8 cellular contexts compared by ENCODE assay signal in genomic region chrX:119008122-119008744, GRCh38. TPM values are rescaled to one million over a fixed set of nuclear protein-coding genes. Genes with fewer than 3 reads are reported as not detected.
A peak's percentile ranks its signal among the peaks of the same experiment; 100 is the strongest.
DNase-seq lines count a peak whose midpoint lies in the region; ATAC-seq and TF ChIP-seq lines count a peak whose summit lies in the region.

No MANE protein-coding gene starts in this region.

- H3K36me3 Mint-ChIP-seq in effector memory CD8-positive, alpha-beta T cell (ENCODE audit: insufficient read depth) = peaks cover 40% of the 10 kb centered on the region
- H3K36me3 Mint-ChIP-seq in neural crest cell (ENCODE audit: low read depth) = no peaks in the 10 kb centered on the region

- no peaks in the 10 kb centered on the region for H3K9me3 Mint-ChIP-seq in effector memory CD8-positive, alpha-beta T cell
- peaks cover 2% of the 10 kb centered on the region for H3K9me3 Mint-ChIP-seq in neural crest cell

- ATAC-seq in effector memory CD8-positive, alpha-beta T cell (replicated peaks) = peak; percentile 35

- H3K27ac Mint-ChIP-seq in effector memory CD8-positive, alpha-beta T cell = no peak overlapping the region
- no peak overlapping the region for H3K27ac Mint-ChIP-seq in neural crest cell (ENCODE audit: unreplicated experiment)

- TF ChIP-seq CTCF in VCaP (conservative IDR thresholded peaks at IDR 0.05) (peak; percentile 63), neural crest cell (conservative IDR thresholded peaks at IDR 0.05) (peak; percentile 67)

- peak; percentile 0 for DNase-seq in NCI-H2171 treated with DMSO at 0.1 percent for 48 hours (lab: John Stamatoyannopoulos, UW)
- no peak for DNase-seq in NCI-H2171 (lab: John Stamatoyannopoulos, UW)
- DNase-seq in HuH-7 (ENCODE audit: low spot score) = peak; percentile 17
- peak in 2 of 3 experiments; percentile 1 to 16 for DNase-seq in effector memory CD8-positive, alpha-beta T cell
- DNase-seq in neural crest cell (ENCODE audit: low read depth, low spot score) = peak; percentile 35
- no peak for DNase-seq in T1000 (lab: John Stamatoyannopoulos, UW)
- DNase-seq in GF-D8 (lab: John Stamatoyannopoulos, UW) = no peak

- no peak overlapping the region for H3K4me3 Mint-ChIP-seq in effector memory CD8-positive, alpha-beta T cell
- no peak overlapping the region for H3K4me3 Mint-ChIP-seq in neural crest cell

- peaks cover 0 to 6% of the 10 kb centered on the region in 2 donors for H3K4me1 Mint-ChIP-seq in effector memory CD8-positive, alpha-beta T cell (ENCODE audit: low read depth in 2 of 2)
- H3K4me1 Mint-ChIP-seq in neural crest cell = no peaks in the 10 kb centered on the region

- no peaks in the 10 kb centered on the region for H3K27me3 Mint-ChIP-seq in effector memory CD8-positive, alpha-beta T cell
- H3K27me3 Mint-ChIP-seq in neural crest cell (ENCODE audit: low read depth) = peaks cover 3% of the 10 kb centered on the region

- no peak overlapping the region for H3K27ac ChIP-seq in VCaP

RNA-seq across cellular contexts. Expression of gene LONRF3, which starts 33.8 kb away (rescaled TPM):
- total RNA-seq in neural crest cell = 0.20 and 0.30 TPM in 2 replicates

Comparison
In these comparisons a context has a peak if more than half of its experiments do, and no peak if none do; other contexts are left out.
1. DNase-seq: peak in NCI-H2171 treated with DMSO at 0.1 percent for 48 hours (single experiment), HuH-7 (single experiment), effector memory CD8-positive, alpha-beta T cell (2 of 3) and neural crest cell (single experiment); none in NCI-H2171 (single experiment), T1000 (single experiment) and GF-D8 (single experiment).